Comparison of ENCODE assay signal across 8 cellular contexts in genomic region chrX:13653022-13653693, GRCh38. TPM values are rescaled to one million over a fixed set of nuclear protein-coding genes. Genes with fewer than 3 reads are reported as not detected.
DNase-seq lines count a peak whose midpoint lies in the region; ATAC-seq, FAIRE-seq and TF ChIP-seq lines count a peak whose summit lies in the region.

Gene TCEANC (plus strand): TSS chrX:13653141. CDS start chrX:13662509, 9,368 bp downstream.

- H2AFZ ChIP-seq in DND-41 (ENCODE audit: low read depth, low read length) (peak within 1 kb of the TSS; percentile 78), KMS-11 (ENCODE audit: low read depth) (peak within 1 kb of the TSS; percentile 65; the same call in 1 of the 2 replicates)

- TF ChIP-seq CTCF in DND-41 (IDR thresholded peaks at IDR 0.05; ENCODE audit: borderline replicate concordance, extremely low read depth, low read length, poor library complexity, severe bottlenecking) (no peak), KMS-11 (conservative IDR thresholded peaks at IDR 0.05; ENCODE audit: low read depth, low read length) (no peak), esophagus squamous epithelium (IDR thresholded peaks at IDR 0.05) (no peak)

- H3K4me1 ChIP-seq in DND-41 (ENCODE audit: insufficient read depth, low read length): peaks cover 22% of the 10 kb centered on the region
- peaks cover 13% of the 10 kb centered on the region for H3K4me1 ChIP-seq in KMS-11 (ENCODE audit: low read depth, poor library complexity, severe bottlenecking)
- peaks cover 5 to 18% (median 8%) of the 10 kb centered on the region in 3 donors for H3K4me1 ChIP-seq in esophagus squamous epithelium
- peaks cover 0 to 11% of the 10 kb centered on the region in 2 donors for H3K4me1 ChIP-seq in muscle layer of duodenum (ENCODE audit: control insufficient read depth in 1 of 2, insufficient read depth in 2 of 2, low read length in 2 of 2)

- peak in 3 of 4 donors; percentile 52 to 80 (median 73) for TF ChIP-seq POLR2A in esophagus squamous epithelium (IDR thresholded peaks at IDR 0.05)

- peak within 1 kb of the TSS; percentile 92 for H3K4me2 ChIP-seq in DND-41 (ENCODE audit: insufficient read depth, low read length)
- peak within 1 kb of the TSS; percentile 95 for H3K4me2 ChIP-seq in KMS-11

- no peaks in the 10 kb centered on the region for H3K27me3 ChIP-seq in DND-41 (ENCODE audit: insufficient read depth, low read length, poor library complexity)
- H3K27me3 ChIP-seq in KMS-11 (ENCODE audit: insufficient read depth, low read depth): no peaks in the 10 kb centered on the region
- no peaks in the 10 kb centered on the region for H3K27me3 ChIP-seq in esophagus squamous epithelium
- no peaks in the 10 kb centered on the region for H3K27me3 ChIP-seq in muscle layer of duodenum (ENCODE audit: low read depth, low read length)

- intact Hi-C loops in esophagus squamous epithelium (cut with DNase I): no loop called here

- WGBS in esophagus squamous epithelium, 2 donors: 0 to 17% methylated on average over 5 to 10 of the region's 46 CpGs

- H3K9ac ChIP-seq in DND-41 (ENCODE audit: low read depth, low read length): peak within 1 kb of the TSS; percentile 66
- H3K9ac ChIP-seq in KMS-11: peak within 1 kb of the TSS; percentile 81

- DNase-seq in DND-41 (peak; percentile 95), RCC 7860 (ENCODE audit: low spot score) (peak; percentile 88), activated T-helper 1 cell treated with Interleukin-2 at 50 U/mL for 16 hours (ENCODE audit: low read depth) (peak; percentile 95), esophagus squamous epithelium (lab: John Stamatoyannopoulos, UW) (peak; percentile 84)
- peak; percentile 78 for DNase-seq in stimulated activated CD8-positive, alpha-beta memory T cell treated with anti-CD3 and anti-CD28 coated beads, Interleukin-7, amount 100 ng/mL, for 24 hours (ENCODE audit: low read depth)

- ATAC-seq in DND-41 (ENCODE audit: insufficient read depth, low read depth): peak; percentile 96
- peak; percentile 94 for ATAC-seq in GM21786 (IDR thresholded peaks at IDR 0.05; ENCODE audit: unreplicated experiment)

- peaks cover 19% of the 10 kb centered on the region for H3K79me2 ChIP-seq in DND-41 (ENCODE audit: insufficient read depth, low read length)
- H3K79me2 ChIP-seq in KMS-11 (ENCODE audit: insufficient read depth, low read depth): peaks cover 5% of the 10 kb centered on the region

- H4K20me1 ChIP-seq in DND-41 (ENCODE audit: insufficient read depth, low read length) (no peaks in the 10 kb centered on the region), KMS-11 (ENCODE audit: insufficient read depth) (no peaks in the 10 kb centered on the region)

- H3K27ac ChIP-seq in DND-41 (ENCODE audit: low read length): peak within 1 kb of the TSS; percentile 88
- H3K27ac ChIP-seq in KMS-11: peak within 1 kb of the TSS; percentile 87
- peak within 1 kb of the TSS; percentile 89 to 97 (median 95) for H3K27ac ChIP-seq in esophagus squamous epithelium
- H3K27ac ChIP-seq in muscle layer of duodenum (ENCODE audit: low read length): peak within 1 kb of the TSS; percentile 91

- FAIRE-seq in RCC 7860 (lab: Jason Lieb, UNC): peak; percentile 94

- H3K9me3 ChIP-seq in DND-41 (ENCODE audit: insufficient read depth, low read length, severe bottlenecking) (no peaks in the 10 kb centered on the region), esophagus squamous epithelium (no peaks in the 10 kb centered on the region), muscle layer of duodenum (ENCODE audit: control insufficient read depth in 1 of 2, low read length in 2 of 2) (no peaks in the 10 kb centered on the region)

- H3K4me3 ChIP-seq in DND-41 (ENCODE audit: low read depth in 1 of 2, low read length in 2 of 2) (peak within 1 kb of the TSS; percentile 71 to 77), KMS-11 (IDR thresholded peaks at IDR 0.05; ENCODE audit: insufficient read depth, low read depth, low read length) (no peak within 1 kb of the TSS), esophagus squamous epithelium (peak within 1 kb of the TSS; percentile 53 to 82 (median 68)), muscle layer of duodenum (ENCODE audit: low read depth in 1 of 2, low read length in 2 of 2) (peak within 1 kb of the TSS; percentile 67 to 74)

- H3K36me3 ChIP-seq in DND-41 (ENCODE audit: insufficient read depth, low read length) (no peaks in the 10 kb centered on the region; the same call in 1 of the 2 replicates), KMS-11 (ENCODE audit: insufficient read depth) (no peaks in the 10 kb centered on the region), esophagus squamous epithelium (no peaks in the 10 kb centered on the region), muscle layer of duodenum (ENCODE audit: control insufficient read depth in 1 of 2, insufficient read depth in 2 of 2, low read length in 2 of 2) (peaks cover 0 to 3% of the 10 kb centered on the region in 2 donors)

RNA-seq across cellular contexts. Expression of gene TCEANC, which starts in this region (rescaled TPM):
- total RNA-seq in esophagus squamous epithelium: 1 to 10 TPM; 1.3 to 2.6 (median 2.0) TPM
